Comparison of ENCODE assay signal across 20 cellular contexts in genomic region chr7:32611700-32612099, GRCh38.
A peak's percentile ranks its signal among the peaks of the same experiment; 100 is the strongest.
DNase-seq lines count a peak whose midpoint lies in the region; ATAC-seq, FAIRE-seq and TF ChIP-seq lines count a peak whose summit lies in the region.
"Had no signal": no experiment of that assay in that cellular context is flagged by ENCODE, and none has a peak within 500 bp of the region (broad histone marks: within the 10 kb centered on the region; RNA-seq: fewer than 3 reads in every experiment).

No MANE protein-coding gene starts in this region.

- no peak overlapping the region for H3K9ac ChIP-seq in colonic mucosa (ENCODE audit: low read depth in 2 of 2, low read length in 2 of 2)
- H3K9ac ChIP-seq: BLaER1 had no signal

- H3K27me3 ChIP-seq in heart left ventricle (no peaks in the 10 kb centered on the region), colonic mucosa (no peaks in the 10 kb centered on the region)
- H3K27me3 ChIP-seq: BLaER1 had no signal

- TF ChIP-seq POLR2A in A549 (IDR thresholded peaks at IDR 0.05; ENCODE audit: low read length) (no peak), heart left ventricle (IDR thresholded peaks at IDR 0.05) (no peak)

- no peak for TF ChIP-seq RAD21 in A549 (conservative IDR thresholded peaks at IDR 0.05 in 1 of 2, IDR thresholded peaks at IDR 0.05 in 1 of 2)

- WGBS in A549 (ENCODE audit: missing lambda C conversion rate), result 33% methylated on average over 1 of the region's 1 CpG
- 43 to 65% (median 63%) methylated on average over 1 of the region's 1 CpG for WGBS in heart left ventricle, 4 donors

- FAIRE-seq in A549 (lab: Jason Lieb, UNC), result no peak
- no peak for FAIRE-seq in RCC 7860 (lab: Jason Lieb, UNC)
- FAIRE-seq: D721Med, frontal cortex had no signal

- H3K27ac ChIP-seq in A549 (peak overlapping the region; percentile 2 to 65; a peak in 4 of 6 replicates), heart left ventricle (peak overlapping the region in 9 of 12 donors; percentile 43 to 78 (median 58)), colonic mucosa (no peak overlapping the region)
- H3K27ac ChIP-seq: BLaER1 had no signal

- H3K4me3 ChIP-seq in A549 (no peak overlapping the region), cardiac fibroblast (replicated peaks in 1 of 2; ENCODE audit: low read depth in 2 of 2, low read length in 2 of 2) (no peak overlapping the region), heart left ventricle (no peak overlapping the region), skeletal muscle cell (ENCODE audit: low read depth, low read length) (no peak overlapping the region), colonic mucosa (no peak overlapping the region)
- H3K4me3 ChIP-seq: BLaER1 had no signal

- H3K9me3 ChIP-seq in A549 (no peaks in the 10 kb centered on the region), heart left ventricle (peaks cover 0 to 6% (median 0%) of the 10 kb centered on the region in 12 donors), colonic mucosa (no peaks in the 10 kb centered on the region)
- H3K9me3 ChIP-seq: BLaER1 had no signal

- TF ChIP-seq CTCF in A549 (IDR thresholded peaks at IDR 0.05) (no peak), cardiac fibroblast (IDR thresholded peaks at IDR 0.05; ENCODE audit: low read depth, low read length) (no peak), heart left ventricle (IDR thresholded peaks at IDR 0.05) (no peak), colonic mucosa (IDR thresholded peaks at IDR 0.05) (no peak)

- no peak for TF ChIP-seq EP300 in A549 (IDR thresholded peaks at IDR 0.05)

- ATAC-seq in A549 (no peak), heart left ventricle (peak in 3 of 4 donors; percentile 21 to 38 (median 27))
- ATAC-seq: left colon; stimulated activated naive B cell treated with anti-CD40 and anti-IgM and Interleukin-4, amounts not matched to agents 10 μg/mL and 1 μg/mL and 100 μg/mL, for 72 hours; T-cell had no signal

- POLR2A ChIA-PET in A549 (lab: Yijun Ruan, JAX), result no interaction called here

- H3K4me1 ChIP-seq in A549, result peaks cover 32% of the 10 kb centered on the region
- peaks cover 0 to 27% (median 8%) of the 10 kb centered on the region in 12 donors for H3K4me1 ChIP-seq in heart left ventricle
- no peaks in the 10 kb centered on the region for H3K4me1 ChIP-seq in colonic mucosa
- H3K4me1 ChIP-seq: BLaER1 had no signal

- intact Hi-C loops in heart left ventricle (cut with DNase I) (no loop called here), colonic mucosa (cut with DNase I) (no loop called here)

- DNase-seq in A549 (ENCODE audit: low read depth in 1 of 2, low spot score in 1 of 2) (no peak), cardiac fibroblast (ENCODE audit: low read depth in 2 of 2) (peak; percentile 34), heart left ventricle (no peak), skeletal muscle cell (ENCODE audit: low read depth) (peak; percentile 13), NCI-H1930 (lab: John Stamatoyannopoulos, UW) (no peak), colonic mucosa (no peak), KG1 (lab: John Stamatoyannopoulos, UW) (no peak), RCC 7860 (ENCODE audit: low spot score) (no peak)
- DNase-seq: activated gamma-delta T cell treated with Interleukin-2 at 50 U/mL for 16 hours; amniotic stem cell; cortex of kidney; left colon; NCI-H1417; NCI-H524 treated with DMSO at 0.1 percent for 48 hours; right cardiac atrium; stimulated activated naive B cell treated with anti-CD40 and anti-IgM and Interleukin-4, amounts not matched to agents 10 μg/mL and 1 μg/mL and 100 μg/mL, for 72 hours; T-cell had no signal

- no peaks in the 10 kb centered on the region for H3K36me3 ChIP-seq in heart left ventricle
- no peaks in the 10 kb centered on the region for H3K36me3 ChIP-seq in colonic mucosa
- H3K36me3 ChIP-seq: BLaER1 had no signal

- CTCF ChIA-PET in A549 (lab: Yijun Ruan, JAX), result interaction anchor here (1.0 kb wide), 1 partner anchor 13 kb away, joined by 3 read pairs; no protein-coding TSS in a partner anchor

- H3K4me2 ChIP-seq in A549, result no peak overlapping the region
- H3K4me2 ChIP-seq: BLaER1 had no signal

TF ChIP-seq in A549, 52 proteins besides CTCF, POLR2A, EP300 and RAD21:
- no peak for TF ChIP-seq NPAS2 (CRISPR knock-in tag; IDR thresholded peaks at IDR 0.05; ENCODE audit: borderline replicate concordance)
- no peak for TF ChIP-seq BHLHE40 (IDR thresholded peaks at IDR 0.05; ENCODE audit: low read depth, low read length)
- TF ChIP-seq ZFP36 (IDR thresholded peaks at IDR 0.05; ENCODE audit: borderline replicate concordance, partially characterized antibody), result no peak
- no peak for TF ChIP-seq TP53 (CRISPR knock-in tag; IDR thresholded peaks at IDR 0.05)
- no peak for TF ChIP-seq NR3C1 (IDR thresholded peaks at IDR 0.05)
- no peak for TF ChIP-seq RARB (CRISPR knock-in tag; IDR thresholded peaks at IDR 0.05)
- no peak for TF ChIP-seq NFE2L2 (conservative IDR thresholded peaks at IDR 0.05; ENCODE audit: low read length)
- no peak for TF ChIP-seq HOXB5 (CRISPR knock-in tag; IDR thresholded peaks at IDR 0.05)
- TF ChIP-seq HOXB13 (CRISPR knock-in tag; IDR thresholded peaks at IDR 0.05; ENCODE audit: low read depth), result no peak
- no peak for TF ChIP-seq HOXA7 (CRISPR knock-in tag; IDR thresholded peaks at IDR 0.05)
- no peak for TF ChIP-seq MAFK (IDR thresholded peaks at IDR 0.05; ENCODE audit: partially characterized antibody)
- TF ChIP-seq ELK1 (IDR thresholded peaks at IDR 0.05; ENCODE audit: low read depth, low read length), result no peak
- no peak for TF ChIP-seq HDAC2 (IDR thresholded peaks at IDR 0.05)
- no peak for TF ChIP-seq KDM1A (IDR thresholded peaks at IDR 0.05; ENCODE audit: low read depth)
- TF ChIP-seq CHD4 (IDR thresholded peaks at IDR 0.05; ENCODE audit: borderline replicate concordance), result no peak
- no peak for TF ChIP-seq RFX5 (IDR thresholded peaks at IDR 0.05)
TF ChIP-seq in A549: peak in this region for 0.

Comparison
In these comparisons a context has a peak if more than half of its experiments do, and no peak if none do; other contexts are left out.
1. ATAC-seq: peak in heart left ventricle (3 of 4); none in A549 (0 of 2).
2. DNase-seq: peak in cardiac fibroblast (2 of 2) and skeletal muscle cell (single experiment); none in A549 (0 of 2), heart left ventricle (0 of 5), NCI-H1930 (0 of 2), colonic mucosa (single experiment), KG1 (single experiment) and RCC 7860 (single experiment).